In genomic region chr19:49469828-49470614, GRCh38 we compare ENCODE assay signal across 8 cellular contexts. TPM values are rescaled to one million over a fixed set of nuclear protein-coding genes. Genes with fewer than 3 reads are reported as not detected.
DNase-seq lines count a peak whose midpoint lies in the region; ATAC-seq and TF ChIP-seq lines count a peak whose summit lies in the region.

No MANE protein-coding gene starts in this region.

- peak; percentile 75 for DNase-seq in activated B cell treated with CpG ODN at 0.5 μM for 24 hours
- peak; percentile 73 for DNase-seq in effector CD4-positive, alpha-beta T cell
- peak; percentile 52 to 64 for DNase-seq in stimulated activated CD8-positive, alpha-beta memory T cell treated with anti-CD3 and anti-CD28 coated beads, Interleukin-7, amount 100 ng/mL, for 1 hour (ENCODE audit: low read depth in 2 of 2)
- DNase-seq in NCI-H1417 (lab: John Stamatoyannopoulos, UW): no peak
- no peak for DNase-seq in sciatic nerve (ENCODE audit: low spot score)

- peak overlapping the region; percentile 41 for H3K4me3 Mint-ChIP-seq in activated B cell treated with CpG ODN at 0.5 μM for 24 hours

- peak overlapping the region; percentile 91 for H3K27ac Mint-ChIP-seq in activated B cell treated with CpG ODN at 0.5 μM for 24 hours

- H3K27me3 Mint-ChIP-seq in activated B cell treated with CpG ODN at 0.5 μM for 24 hours: no peaks in the 10 kb centered on the region

- peaks cover 57% of the 10 kb centered on the region for H3K4me1 Mint-ChIP-seq in activated B cell treated with CpG ODN at 0.5 μM for 24 hours

- ATAC-seq in GM18498 (IDR thresholded peaks at IDR 0.05; ENCODE audit: unreplicated experiment): peak; percentile 60
- peak; percentile 45 for ATAC-seq in HG02763 (IDR thresholded peaks at IDR 0.05; ENCODE audit: unreplicated experiment)
- ATAC-seq in activated B cell treated with CpG ODN at 0.5 μM for 24 hours (ENCODE audit: low read depth): peak; percentile 63
- no peak for ATAC-seq in HG03159 (IDR thresholded peaks at IDR 0.05; ENCODE audit: unreplicated experiment)
- no peak for ATAC-seq in sciatic nerve

- CTCF ChIA-PET in activated B cell treated with CpG ODN at 0.5 μM for 24 hours (lab: Charles Lee): interaction anchor here (0.6 to 2.5 kb wide), 18 partner anchors 9 to 271 kb away, joined by 3 to 22 read pairs (median 4); partner anchors contain the start of genes ALDH16A1, PIH1D1 and SLC17A7

- no peak for TF ChIP-seq CTCF in activated B cell treated with CpG ODN at 0.5 μM for 24 hours (IDR thresholded peaks at IDR 0.05)

- intact Hi-C loops in activated B cell treated with CpG ODN at 0.5 μM for 24 hours (cut with micrococcal nuclease) (loop anchor here (1.0 to 2.0 kb wide), 9 partner anchors 17 to 244 kb away; partner anchors contain the start of genes ALDH16A1, CD37, RPL13A and RPS11), sciatic nerve (cut with DNase I) (no loop called here)

- POLR2A ChIA-PET in activated B cell treated with CpG ODN at 0.5 μM for 24 hours (lab: Charles Lee): interaction anchor here (0.5 to 11.0 kb wide), 31 partner anchors 9 to 756 kb away, joined by 3 to 193 read pairs (median 5); partner anchors contain the start of genes AKT1S1, ALDH16A1, CD37 and NOSIP

- no peaks in the 10 kb centered on the region for H3K9me3 Mint-ChIP-seq in activated B cell treated with CpG ODN at 0.5 μM for 24 hours

- peaks cover 16% of the 10 kb centered on the region for H3K36me3 Mint-ChIP-seq in activated B cell treated with CpG ODN at 0.5 μM for 24 hours (ENCODE audit: low read depth)

RNA-seq across cellular contexts. Expression of gene FLT3LG, which starts 4.0 kb away (rescaled TPM):
- 15.4 and 17.7 TPM in 2 replicates for total RNA-seq in activated B cell treated with CpG ODN at 0.5 μM for 24 hours
- 19.6 TPM for total RNA-seq in sciatic nerve

RNA-seq across cellular contexts. Expression of gene ALDH16A1, which starts 17.0 kb away (rescaled TPM):
- total RNA-seq in activated B cell treated with CpG ODN at 0.5 μM for 24 hours (61.4 and 61.6 TPM in 2 replicates), sciatic nerve (23.0 TPM)

RNA-seq across cellular contexts. Expression of gene RPL13A, which starts 17.4 kb away (rescaled TPM):
- total RNA-seq in activated B cell treated with CpG ODN at 0.5 μM for 24 hours (6,642 and 7,342 TPM in 2 replicates), sciatic nerve (1,735 TPM)

RNA-seq across cellular contexts. Expression of gene PIH1D1, which starts 18.4 kb away (rescaled TPM):
- total RNA-seq in activated B cell treated with CpG ODN at 0.5 μM for 24 hours: 110 and 111 TPM in 2 replicates
- total RNA-seq in sciatic nerve: 73.2 TPM

RNA-seq across cellular contexts. Expression of gene RPS11, which starts 26.2 kb away (rescaled TPM):
- total RNA-seq in activated B cell treated with CpG ODN at 0.5 μM for 24 hours (3,758 and 4,733 TPM in 2 replicates), sciatic nerve (1,507 TPM)

Comparison
In these comparisons a context has a peak if more than half of its experiments do, and no peak if none do; other contexts are left out.
1. ATAC-seq: peak in GM18498 (single experiment), HG02763 (single experiment) and activated B cell treated with CpG ODN at 0.5 μM for 24 hours (single experiment); none in HG03159 (single experiment) and sciatic nerve (single experiment).
2. DNase-seq: peak in activated B cell treated with CpG ODN at 0.5 μM for 24 hours (single experiment), effector CD4-positive, alpha-beta T cell (single experiment) and stimulated activated CD8-positive, alpha-beta memory T cell treated with anti-CD3 and anti-CD28 coated beads, Interleukin-7, amount 100 ng/mL, for 1 hour (2 of 2); none in NCI-H1417 (0 of 3) and sciatic nerve (single experiment).